ENCODE assay signal across 1 cellular context in genomic region chr2:62287895-62288589, GRCh38.
TF ChIP-seq lines count a peak whose summit lies in the region.

No MANE protein-coding gene starts in this region.

TF ChIP-seq in HEK293, 187 proteins besides CTCF, POLR2A, EP300 and RAD21 (continued from another document and continues in another):
- TF ChIP-seq, protein P1, sequence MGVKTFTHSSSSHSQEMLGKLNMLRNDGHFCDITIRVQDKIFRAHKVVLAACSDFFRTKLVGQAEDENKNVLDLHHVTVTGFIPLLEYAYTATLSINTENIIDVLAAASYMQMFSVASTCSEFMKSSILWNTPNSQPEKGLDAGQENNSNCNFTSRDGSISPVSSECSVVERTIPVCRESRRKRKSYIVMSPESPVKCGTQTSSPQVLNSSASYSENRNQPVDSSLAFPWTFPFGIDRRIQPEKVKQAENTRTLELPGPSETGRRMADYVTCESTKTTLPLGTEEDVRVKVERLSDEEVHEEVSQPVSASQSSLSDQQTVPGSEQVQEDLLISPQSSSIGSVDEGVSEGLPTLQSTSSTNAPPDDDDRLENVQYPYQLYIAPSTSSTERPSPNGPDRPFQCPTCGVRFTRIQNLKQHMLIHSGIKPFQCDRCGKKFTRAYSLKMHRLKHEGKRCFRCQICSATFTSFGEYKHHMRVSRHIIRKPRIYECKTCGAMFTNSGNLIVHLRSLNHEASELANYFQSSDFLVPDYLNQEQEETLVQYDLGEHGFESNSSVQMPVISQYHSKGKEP (tag by site-specific recombination; IDR thresholded peaks at IDR 0.05), result peak; percentile 46; the same call in 1 of the 2 replicates
- TF ChIP-seq ZNF521 (tag by site-specific recombination; IDR thresholded peaks at IDR 0.05) (no peak), MEIS1 (CRISPR knock-in tag; IDR thresholded peaks at IDR 0.05; ENCODE audit: borderline replicate concordance) (peak; percentile 86), ZNF324 (tag by site-specific recombination; IDR thresholded peaks at IDR 0.05) (0 out of 2 replicates have a peak, but pooled peaks have one; percentile 37), ZNF654 (tag by site-specific recombination; IDR thresholded peaks at IDR 0.05; ENCODE audit: low read depth) (no peak), ZNF548 (tag by site-specific recombination; IDR thresholded peaks at IDR 0.05) (no peak), ZNF776 (tag by site-specific recombination; IDR thresholded peaks at IDR 0.05; ENCODE audit: borderline replicate concordance) (peak; percentile 83; the same call in 1 of the 2 replicates), PRDM1 (tag by site-specific recombination; IDR thresholded peaks at IDR 0.05) (peak; percentile 50; the same call in 1 of the 2 replicates), ZNF184 (tag by site-specific recombination; IDR thresholded peaks at IDR 0.05) (peak; percentile 90), ZNF223 (tag by site-specific recombination; IDR thresholded peaks at IDR 0.05) (no peak), ZBTB20 (tag by site-specific recombination; IDR thresholded peaks at IDR 0.05) (no peak), SALL2 (tag by site-specific recombination; IDR thresholded peaks at IDR 0.05; ENCODE audit: borderline replicate concordance) (no peak), RBAK (tag by site-specific recombination; IDR thresholded peaks at IDR 0.05) (no peak), OVOL3 (tag by site-specific recombination; IDR thresholded peaks at IDR 0.05) (no peak), ZNF837 (tag by site-specific recombination; IDR thresholded peaks at IDR 0.05) (no peak), ZNF558 (tag by site-specific recombination; IDR thresholded peaks at IDR 0.05) (peak; percentile 47; the same call in 1 of the 2 replicates), ZBTB48 (tag by site-specific recombination; IDR thresholded peaks at IDR 0.05) (0 out of 2 replicates have a peak, but pooled peaks have one; percentile 26), BCL11B (tag by site-specific recombination; IDR thresholded peaks at IDR 0.05; ENCODE audit: low read depth) (no peak), ZNF660 (tag by site-specific recombination; IDR thresholded peaks at IDR 0.05) (peak; percentile 98), ZNF610 (tag by site-specific recombination; IDR thresholded peaks at IDR 0.05; ENCODE audit: borderline replicate concordance) (peak; percentile 47; the same call in 1 of the 2 replicates), BCL6B (tag by site-specific recombination; IDR thresholded peaks at IDR 0.05) (peak; percentile 36; the same call in 1 of the 2 replicates), ZNF692 (tag by site-specific recombination; IDR thresholded peaks at IDR 0.05) (peak; percentile 81), ZSCAN18 (tag by site-specific recombination; IDR thresholded peaks at IDR 0.05) (no peak), ZNF155 (tag by site-specific recombination; IDR thresholded peaks at IDR 0.05) (no peak), ZBTB6 (tag by site-specific recombination; IDR thresholded peaks at IDR 0.05) (no peak), KLF1 (tag by site-specific recombination; IDR thresholded peaks at IDR 0.05) (peak; percentile 89), SP7 (tag by site-specific recombination; IDR thresholded peaks at IDR 0.05) (peak; percentile 68), ZNF362 (tag by site-specific recombination; IDR thresholded peaks at IDR 0.05) (no peak), ZNF404 (tag by site-specific recombination; IDR thresholded peaks at IDR 0.05) (no peak), ZNF366 (tag by site-specific recombination; conservative IDR thresholded peaks at IDR 0.05) (peak; percentile 57; the same call in 1 of the 2 replicates), SCRT1 (tag by site-specific recombination; IDR thresholded peaks at IDR 0.05; ENCODE audit: borderline replicate concordance) (no peak), KLF9 (tag by site-specific recombination; IDR thresholded peaks at IDR 0.05; ENCODE audit: low read depth) (peak; percentile 75), GFI1B (tag by site-specific recombination; IDR thresholded peaks at IDR 0.05) (no peak), ZNF629 (tag by site-specific recombination; IDR thresholded peaks at IDR 0.05) (0 out of 2 replicates have a peak, but pooled peaks have one; percentile 28), MYNN (tag by site-specific recombination; IDR thresholded peaks at IDR 0.05; ENCODE audit: borderline replicate concordance) (no peak), ZEB2 (tag by site-specific recombination; IDR thresholded peaks at IDR 0.05) (peak; percentile 48; the same call in 1 of the 2 replicates), ZNF549 (tag by site-specific recombination; IDR thresholded peaks at IDR 0.05) (no peak), ZBTB17 (tag by site-specific recombination; IDR thresholded peaks at IDR 0.05) (0 out of 2 replicates have a peak, but pooled peaks have one; percentile 26), ZNF19 (tag by site-specific recombination; IDR thresholded peaks at IDR 0.05; ENCODE audit: low read depth) (no peak), ZFHX2 (tag by site-specific recombination; conservative IDR thresholded peaks at IDR 0.05) (no peak), ZIC2 (tag by site-specific recombination; IDR thresholded peaks at IDR 0.05) (peak; percentile 46), KLF10 (tag by site-specific recombination; IDR thresholded peaks at IDR 0.05) (peak; percentile 73), ZNF544 (tag by site-specific recombination; IDR thresholded peaks at IDR 0.05) (peak; percentile 89; the same call in 1 of the 2 replicates), KLF16 (tag by site-specific recombination; IDR thresholded peaks at IDR 0.05) (peak; percentile 74; the same call in 1 of the 2 replicates), ZFP41 (tag by site-specific recombination; IDR thresholded peaks at IDR 0.05; ENCODE audit: borderline replicate concordance) (no peak), ZNF621 (tag by site-specific recombination; IDR thresholded peaks at IDR 0.05) (no peak)
- TF ChIP-seq, protein P2, sequence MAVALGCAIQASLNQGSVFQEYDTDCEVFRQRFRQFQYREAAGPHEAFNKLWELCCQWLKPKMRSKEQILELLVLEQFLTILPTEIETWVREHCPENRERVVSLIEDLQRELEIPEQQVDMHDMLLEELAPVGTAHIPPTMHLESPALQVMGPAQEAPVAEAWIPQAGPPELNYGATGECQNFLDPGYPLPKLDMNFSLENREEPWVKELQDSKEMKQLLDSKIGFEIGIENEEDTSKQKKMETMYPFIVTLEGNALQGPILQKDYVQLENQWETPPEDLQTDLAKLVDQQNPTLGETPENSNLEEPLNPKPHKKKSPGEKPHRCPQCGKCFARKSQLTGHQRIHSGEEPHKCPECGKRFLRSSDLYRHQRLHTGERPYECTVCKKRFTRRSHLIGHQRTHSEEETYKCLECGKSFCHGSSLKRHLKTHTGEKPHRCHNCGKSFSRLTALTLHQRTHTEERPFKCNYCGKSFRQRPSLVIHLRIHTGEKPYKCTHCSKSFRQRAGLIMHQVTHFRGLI (tag by site-specific recombination; IDR thresholded peaks at IDR 0.05), result no peak
- TF ChIP-seq, protein P3, sequence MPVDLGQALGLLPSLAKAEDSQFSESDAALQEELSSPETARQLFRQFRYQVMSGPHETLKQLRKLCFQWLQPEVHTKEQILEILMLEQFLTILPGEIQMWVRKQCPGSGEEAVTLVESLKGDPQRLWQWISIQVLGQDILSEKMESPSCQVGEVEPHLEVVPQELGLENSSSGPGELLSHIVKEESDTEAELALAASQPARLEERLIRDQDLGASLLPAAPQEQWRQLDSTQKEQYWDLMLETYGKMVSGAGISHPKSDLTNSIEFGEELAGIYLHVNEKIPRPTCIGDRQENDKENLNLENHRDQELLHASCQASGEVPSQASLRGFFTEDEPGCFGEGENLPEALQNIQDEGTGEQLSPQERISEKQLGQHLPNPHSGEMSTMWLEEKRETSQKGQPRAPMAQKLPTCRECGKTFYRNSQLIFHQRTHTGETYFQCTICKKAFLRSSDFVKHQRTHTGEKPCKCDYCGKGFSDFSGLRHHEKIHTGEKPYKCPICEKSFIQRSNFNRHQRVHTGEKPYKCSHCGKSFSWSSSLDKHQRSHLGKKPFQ (tag by site-specific recombination; IDR thresholded peaks at IDR 0.05), result 0 out of 2 replicates have a peak, but pooled peaks have one; percentile 30
- TF ChIP-seq, protein P4, sequence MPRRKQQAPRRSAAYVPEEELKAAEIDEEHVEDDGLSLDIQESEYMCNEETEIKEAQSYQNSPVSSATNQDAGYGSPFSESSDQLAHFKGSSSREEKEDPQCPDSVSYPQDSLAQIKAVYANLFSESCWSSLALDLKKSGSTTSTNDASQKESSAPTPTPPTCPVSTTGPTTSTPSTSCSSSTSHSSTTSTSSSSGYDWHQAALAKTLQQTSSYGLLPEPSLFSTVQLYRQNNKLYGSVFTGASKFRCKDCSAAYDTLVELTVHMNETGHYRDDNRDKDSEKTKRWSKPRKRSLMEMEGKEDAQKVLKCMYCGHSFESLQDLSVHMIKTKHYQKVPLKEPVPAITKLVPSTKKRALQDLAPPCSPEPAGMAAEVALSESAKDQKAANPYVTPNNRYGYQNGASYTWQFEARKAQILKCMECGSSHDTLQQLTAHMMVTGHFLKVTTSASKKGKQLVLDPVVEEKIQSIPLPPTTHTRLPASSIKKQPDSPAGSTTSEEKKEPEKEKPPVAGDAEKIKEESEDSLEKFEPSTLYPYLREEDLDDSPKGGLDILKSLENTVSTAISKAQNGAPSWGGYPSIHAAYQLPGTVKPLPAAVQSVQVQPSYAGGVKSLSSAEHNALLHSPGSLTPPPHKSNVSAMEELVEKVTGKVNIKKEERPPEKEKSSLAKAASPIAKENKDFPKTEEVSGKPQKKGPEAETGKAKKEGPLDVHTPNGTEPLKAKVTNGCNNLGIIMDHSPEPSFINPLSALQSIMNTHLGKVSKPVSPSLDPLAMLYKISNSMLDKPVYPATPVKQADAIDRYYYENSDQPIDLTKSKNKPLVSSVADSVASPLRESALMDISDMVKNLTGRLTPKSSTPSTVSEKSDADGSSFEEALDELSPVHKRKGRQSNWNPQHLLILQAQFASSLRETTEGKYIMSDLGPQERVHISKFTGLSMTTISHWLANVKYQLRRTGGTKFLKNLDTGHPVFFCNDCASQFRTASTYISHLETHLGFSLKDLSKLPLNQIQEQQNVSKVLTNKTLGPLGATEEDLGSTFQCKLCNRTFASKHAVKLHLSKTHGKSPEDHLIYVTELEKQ (tag by site-specific recombination; IDR thresholded peaks at IDR 0.05; ENCODE audit: borderline replicate concordance), result no peak; the same call in 1 of the 2 replicates
- TF ChIP-seq, protein P5, sequence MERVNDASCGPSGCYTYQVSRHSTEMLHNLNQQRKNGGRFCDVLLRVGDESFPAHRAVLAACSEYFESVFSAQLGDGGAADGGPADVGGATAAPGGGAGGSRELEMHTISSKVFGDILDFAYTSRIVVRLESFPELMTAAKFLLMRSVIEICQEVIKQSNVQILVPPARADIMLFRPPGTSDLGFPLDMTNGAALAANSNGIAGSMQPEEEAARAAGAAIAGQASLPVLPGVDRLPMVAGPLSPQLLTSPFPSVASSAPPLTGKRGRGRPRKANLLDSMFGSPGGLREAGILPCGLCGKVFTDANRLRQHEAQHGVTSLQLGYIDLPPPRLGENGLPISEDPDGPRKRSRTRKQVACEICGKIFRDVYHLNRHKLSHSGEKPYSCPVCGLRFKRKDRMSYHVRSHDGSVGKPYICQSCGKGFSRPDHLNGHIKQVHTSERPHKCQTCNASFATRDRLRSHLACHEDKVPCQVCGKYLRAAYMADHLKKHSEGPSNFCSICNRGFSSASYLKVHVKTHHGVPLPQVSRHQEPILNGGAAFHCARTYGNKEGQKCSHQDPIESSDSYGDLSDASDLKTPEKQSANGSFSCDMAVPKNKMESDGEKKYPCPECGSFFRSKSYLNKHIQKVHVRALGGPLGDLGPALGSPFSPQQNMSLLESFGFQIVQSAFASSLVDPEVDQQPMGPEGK (tag by site-specific recombination; IDR thresholded peaks at IDR 0.05), result peak; percentile 55; the same call in 1 of the 2 replicates
